In genomic region chr17:36760425-36760824, GRCh38 we compare ENCODE assay signal across 25 cellular contexts.
"Had no signal": no experiment of that assay in that cellular context is flagged by ENCODE, and none has a peak within 500 bp of the region (broad histone marks: within the 10 kb centered on the region; RNA-seq: fewer than 3 reads in every experiment).

No MANE protein-coding gene starts in this region.

- H3K79me2 ChIP-seq: parathyroid adenoma had no signal

- DNase-seq: naive thymus-derived CD8-positive, alpha-beta T cell; nephron progenitor cell; occipital lobe; ovary; right cardiac atrium; stimulated activated CD4-positive, alpha-beta T cell treated with anti-CD3 and anti-CD28 coated beads, Interleukin-15, amount 100 ng/mL, for 24 hours; stimulated activated CD4-positive, alpha-beta T cell treated with anti-CD3 and anti-CD28 coated beads, Interleukin-2, amount 100 ng/mL, for 24 hours; stimulated activated CD4-positive, alpha-beta T cell treated with anti-CD3 and anti-CD28 coated beads, Interleukin-2, amount 100 ng/mL, for 48 hours; stimulated activated CD4-positive, alpha-beta T cell treated with anti-CD3 and anti-CD28 coated beads, Interleukin-4, amount 100 ng/mL, for 24 hours; stimulated activated naive B cell treated with anti-CD40 and anti-IgM and Interleukin-4, amounts not matched to agents 10 μg/mL and 1 μg/mL and 100 μg/mL, for 72 hours; stimulated activated naive CD4-positive, alpha-beta T cell treated with Interleukin-2 at 50 U/mL for 16 hours; stomach; thyroid gland; trophoblast cell; upper lobe of left lung had no signal

- H2AFZ ChIP-seq: parathyroid adenoma had no signal

- H3K27me3 ChIP-seq: ovary, thyroid gland, upper lobe of left lung, vagina had no signal

- H3K4me1 ChIP-seq: parathyroid adenoma, psoas muscle, stomach, thyroid gland, tibial nerve, vagina had no signal

- ATAC-seq: naive thymus-derived CD8-positive, alpha-beta T cell; psoas muscle; sciatic nerve; stimulated activated effector memory CD8-positive, alpha-beta T cell treated with anti-CD3 and anti-CD28 coated beads, Interleukin-12 subunit alpha, Interleukin-12 subunit beta, amount 100 ng/mL, for 72 hours; stimulated activated naive B cell treated with anti-CD40 and anti-IgM and Interleukin-4, amounts not matched to agents 10 μg/mL and 1 μg/mL and 100 μg/mL, for 72 hours had no signal

- H3K36me3 ChIP-seq: ovary, stomach, thoracic aorta, thyroid gland, tibial nerve, upper lobe of left lung, vagina had no signal

- H3K4me2 ChIP-seq: smooth muscle cell had no signal

- H3K4me3 ChIP-seq: ovary, psoas muscle, skin epidermis, smooth muscle cell, stomach, thoracic aorta, thyroid gland, tibial nerve, upper lobe of left lung, vagina had no signal

- H3K9me3 ChIP-seq: ovary, psoas muscle, thoracic aorta, thyroid gland, tibial nerve, upper lobe of left lung, vagina had no signal

- H3K9ac ChIP-seq: parathyroid adenoma had no signal

- FAIRE-seq: urothelium cell line had no signal

- H3K27ac ChIP-seq: ovary, parathyroid adenoma, psoas muscle, skin epidermis, stomach, thoracic aorta, thyroid gland, tibial nerve, upper lobe of left lung, vagina had no signal
